8 cellular contexts compared by ENCODE assay signal in genomic region chr6:30744054-30744805, GRCh38. TPM values are rescaled to one million over a fixed set of nuclear protein-coding genes. Genes with fewer than 3 reads are reported as not detected.
DNase-seq lines count a peak whose midpoint lies in the region; ATAC-seq and TF ChIP-seq lines count a peak whose summit lies in the region.

IER3 (minus strand) TSS chr6:30744547; CDS start chr6:30744518, 29 bp downstream.

- peak within 1 kb of the TSS; percentile 99 for H3K9ac ChIP-seq in endodermal cell (ENCODE audit: extremely low read depth, low read length, poor library complexity, severe bottlenecking)

- H3K4me3 Mint-ChIP-seq in endodermal cell = peak within 1 kb of the TSS; percentile 98

- peaks cover 34% of the 10 kb centered on the region for H3K36me3 Mint-ChIP-seq in endodermal cell (ENCODE audit: low read depth)

- no peaks in the 10 kb centered on the region for H3K27me3 ChIP-seq in endodermal cell (ENCODE audit: control insufficient read depth, insufficient read depth, low read length, poor library complexity, severe bottlenecking)

- H3K4me1 Mint-ChIP-seq in endodermal cell = peaks cover 31% of the 10 kb centered on the region

- H3K36me3 ChIP-seq in endodermal cell (ENCODE audit: control insufficient read depth, insufficient read depth, low read length) = peaks cover 33% of the 10 kb centered on the region

- 0 to 1% methylated on average over 32 to 54 of the region's 54 CpGs for WGBS in endodermal cell (ENCODE audit: insufficient coverage in 1 of 2, insufficient read length in 1 of 2), 2 experiments

- H3K4me1 ChIP-seq in endodermal cell (ENCODE audit: control insufficient read depth, insufficient read depth, low read length) = peaks cover 5% of the 10 kb centered on the region

- no peaks in the 10 kb centered on the region for H3K9me3 Mint-ChIP-seq in endodermal cell

- H3K27me3 Mint-ChIP-seq in endodermal cell (ENCODE audit: insufficient read depth) = no peaks in the 10 kb centered on the region

- peak within 1 kb of the TSS; percentile 93 for H3K27ac Mint-ChIP-seq in endodermal cell

- no peak for ATAC-seq in HG03442 (IDR thresholded peaks at IDR 0.05; ENCODE audit: unreplicated experiment)

- peak; percentile 63 for TF ChIP-seq CTCF in HFF-Myc (IDR thresholded peaks at IDR 0.05; ENCODE audit: low read depth, low read length, missing control alignments)
- TF ChIP-seq CTCF in endodermal cell (conservative IDR thresholded peaks at IDR 0.05) = peak; percentile 78

- H3K9me3 ChIP-seq in endodermal cell (ENCODE audit: control insufficient read depth, low read length) = no peaks in the 10 kb centered on the region

- H3K4me3 ChIP-seq in HFF-Myc (replicated peaks; ENCODE audit: low read depth, low read length) = peak within 1 kb of the TSS; percentile 77
- H3K4me3 ChIP-seq in endodermal cell (ENCODE audit: low read length) = peak within 1 kb of the TSS; percentile 94

- peak within 1 kb of the TSS; percentile 41 for H3K27ac ChIP-seq in endodermal cell (ENCODE audit: low read depth, low read length)

- DNase-seq in COLO829 (ENCODE audit: low spot score) = peak; percentile 84
- no peak for DNase-seq in HFF-Myc (ENCODE audit: extremely low read depth, low read depth)
- DNase-seq in NCI-H748 treated with DMSO at 0.1 percent for 48 hours (lab: John Stamatoyannopoulos, UW) = peak; percentile 26
- DNase-seq in activated CD8-positive, alpha-beta memory T cell treated with anti-CD3 and anti-CD28 coated beads for 4 hours (ENCODE audit: low read depth in 2 of 2) = peak; percentile 74 to 86
- peak; percentile 98 for DNase-seq in endodermal cell
- DNase-seq in mesenteric fat pad (ENCODE audit: low spot score) = peak; percentile 95
- peak; percentile 81 for DNase-seq in stimulated activated CD8-positive, alpha-beta memory T cell treated with anti-CD3 and anti-CD28 coated beads, Interleukin-12 subunit alpha, Interleukin-12 subunit beta, amount 100 ng/mL, for 4 hours (ENCODE audit: low read depth)

RNA-seq across cellular contexts. Expression of gene IER3, which starts in this region (rescaled TPM):
- 100 to 1,000 TPM; 102 to 136 TPM for total RNA-seq in endodermal cell
- 51.3 TPM for polyA plus RNA-seq in endodermal cell (2013, experiment 1 of 2)
- 74.4 TPM for polyA plus RNA-seq in endodermal cell (2013, experiment 2 of 2)
- 146 TPM for total RNA-seq in mesenteric fat pad
